ENCODE assay signal across 10 cellular contexts in the genomic region with DNA sequence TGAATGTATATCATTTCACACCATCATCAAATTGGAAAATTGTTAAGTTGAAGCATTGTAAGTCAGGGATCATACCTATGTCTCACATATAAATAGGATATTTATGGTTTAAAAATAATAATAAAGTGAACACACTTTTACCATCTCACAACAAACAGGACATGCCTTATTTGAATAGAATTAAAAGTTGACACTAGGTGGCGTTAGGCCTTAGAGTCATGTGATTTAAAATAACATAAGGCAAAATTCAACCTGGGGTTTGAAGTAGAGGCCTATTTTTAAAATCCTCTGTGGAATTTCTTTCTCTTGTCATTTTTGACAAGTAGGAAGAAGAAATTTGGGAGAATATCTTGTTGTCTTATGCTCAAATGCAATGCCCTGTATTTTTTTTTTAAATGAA.
DNase-seq lines count a peak whose midpoint lies in the region; ATAC-seq and TF ChIP-seq lines count a peak whose summit lies in the region.
"Had no signal": no experiment of that assay in that cellular context is flagged by ENCODE, and none has a peak within 500 bp of the region (broad histone marks: within the 10 kb centered on the region; RNA-seq: fewer than 3 reads in every experiment).

No MANE protein-coding gene starts in this region.

- H3K4me3 ChIP-seq in cardiac fibroblast (replicated peaks in 1 of 2; ENCODE audit: low read depth in 2 of 2, low read length in 2 of 2) = no peak overlapping the region
- H3K4me3 ChIP-seq: ascending aorta; BLaER1 treated with 17β-estradiol and CSF1 and Interleukin-3, amounts not matched to agents 10 nM and 100 nM had no signal

- no peak for TF ChIP-seq CTCF in cardiac fibroblast (IDR thresholded peaks at IDR 0.05; ENCODE audit: low read depth, low read length)

- ATAC-seq in GM21576 (IDR thresholded peaks at IDR 0.05; ENCODE audit: unreplicated experiment) = no peak

- DNase-seq in NCI-H2196 (lab: John Stamatoyannopoulos, UW; ENCODE audit: unreplicated experiment) = peak; percentile 1
- no peak for DNase-seq in NCI-H2196 treated with DMSO at 0.1 percent for 48 hours (lab: John Stamatoyannopoulos, UW; ENCODE audit: unreplicated experiment)
- peak; percentile 20 for DNase-seq in LoVo (ENCODE audit: low spot score)
- peak; percentile 1 for DNase-seq in cardiac fibroblast (ENCODE audit: low read depth in 2 of 2)
- DNase-seq in renal cortical epithelial cell (ENCODE audit: low read depth) = peak; percentile 41
- no peak for DNase-seq in dedifferentiated amniotic fluid mesenchymal stem cell (ENCODE audit: extremely low spot score)
- no peak for DNase-seq in activated CD4-positive, alpha-beta T cell treated with anti-CD3 and anti-CD28 coated beads, Interleukin-2, amount 50 U/mL, for 4 hours

Comparison
In these comparisons a context has a peak if more than half of its experiments do, and no peak if none do; other contexts are left out.
1. DNase-seq: peak in NCI-H2196 (single experiment), LoVo (single experiment), cardiac fibroblast (2 of 2) and renal cortical epithelial cell (single experiment); none in NCI-H2196 treated with DMSO at 0.1 percent for 48 hours (single experiment), dedifferentiated amniotic fluid mesenchymal stem cell (single experiment) and activated CD4-positive, alpha-beta T cell treated with anti-CD3 and anti-CD28 coated beads, Interleukin-2, amount 50 U/mL, for 4 hours (0 of 2).